8 cellular contexts compared by ENCODE assay signal in genomic region chr3:126911162-126912026, GRCh38.
A peak's percentile ranks its signal among the peaks of the same experiment; 100 is the strongest.
DNase-seq lines count a peak whose midpoint lies in the region; ATAC-seq lines count a peak whose summit lies in the region.

No MANE protein-coding gene starts in this region.

- DNase-seq in NT2/D1 (ENCODE audit: low read depth, low spot score) (peak; percentile 42), activated T-cell treated with anti-CD3 and anti-CD28 coated beads for 1 hour (ENCODE audit: low read depth) (peak; percentile 24), fibroblast of peridontal ligament (ENCODE audit: extremely low read depth) (peak; percentile 69), posterior vena cava (ENCODE audit: low spot score) (peak; percentile 87), cerebellum (ENCODE audit: low spot score) (no peak), COR-L47 (lab: John Stamatoyannopoulos, UW) (no peak)

- intact Hi-C loops in posterior vena cava (cut with DNase I), result no loop called here

- H3K36me3 ChIP-seq in NT2/D1 (ENCODE audit: insufficient read depth, insufficient read length, low read length), result peaks cover 4% of the 10 kb centered on the region

- peak; percentile 97 for ATAC-seq in GM18867 (IDR thresholded peaks at IDR 0.05; ENCODE audit: unreplicated experiment)
- peak; percentile 97 for ATAC-seq in HG02938 (IDR thresholded peaks at IDR 0.05; ENCODE audit: unreplicated experiment)

- peaks cover 17% of the 10 kb centered on the region for H3K4me1 ChIP-seq in NT2/D1 (ENCODE audit: insufficient read depth, insufficient read length)

- no peak overlapping the region for H3K9ac ChIP-seq in NT2/D1 (ENCODE audit: insufficient read length, low read depth)

- no peaks in the 10 kb centered on the region for H3K27me3 ChIP-seq in NT2/D1 (ENCODE audit: insufficient read depth, insufficient read length)

- H3K4me3 ChIP-seq in NT2/D1 (ENCODE audit: insufficient read length, low read depth), result no peak overlapping the region

- H3K9me3 ChIP-seq in NT2/D1 (ENCODE audit: insufficient read depth, low read length), result no peaks in the 10 kb centered on the region

Comparison
In these comparisons a context has a peak if more than half of its experiments do, and no peak if none do; other contexts are left out.
1. DNase-seq: peak in NT2/D1 (single experiment), activated T-cell treated with anti-CD3 and anti-CD28 coated beads for 1 hour (single experiment), fibroblast of peridontal ligament (single experiment) and posterior vena cava (single experiment); none in cerebellum (single experiment) and COR-L47 (single experiment).